In the genomic region with DNA sequence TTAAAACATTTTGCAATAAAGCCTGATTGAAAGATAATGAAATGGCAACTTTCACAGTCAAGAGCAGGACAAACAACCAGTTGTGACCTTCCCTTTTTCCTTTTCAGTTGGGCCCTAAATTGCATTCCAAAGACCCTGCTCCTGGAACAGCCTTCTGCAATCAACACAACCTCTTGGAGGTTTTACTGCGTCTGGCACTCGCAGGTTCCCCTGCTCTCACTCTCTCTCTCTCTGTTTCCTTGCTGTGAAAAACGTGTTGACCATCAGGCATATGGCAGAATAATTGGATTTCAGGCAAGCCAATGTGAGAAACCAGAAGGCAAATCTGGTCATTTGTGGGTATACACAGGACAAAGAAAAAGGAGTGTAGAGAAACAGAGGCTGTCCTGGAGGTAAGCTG, we compare ENCODE assay signal across 2 cellular contexts.
TF ChIP-seq lines count a peak whose summit lies in the region.

No MANE protein-coding gene starts in this region.

TF ChIP-seq in GM23338, 12 proteins besides CTCF, POLR2A, EP300 and RAD21 (continues in another document):
- TF ChIP-seq EZH2phosphoT487 (IDR thresholded peaks at IDR 0.05; ENCODE audit: unreplicated experiment) (no peak), EZH2 (IDR thresholded peaks at IDR 0.05; ENCODE audit: low read depth, unreplicated experiment) (no peak), CREB1 (CRISPR knock-in tag; IDR thresholded peaks at IDR 0.05; ENCODE audit: low read depth) (no peak), ZNF114 (CRISPR knock-in tag; IDR thresholded peaks at IDR 0.05) (no peak), NANOG (IDR thresholded peaks at IDR 0.05; ENCODE audit: borderline replicate concordance) (no peak), JUNB (IDR thresholded peaks at IDR 0.05; ENCODE audit: unreplicated experiment) (no peak), ZNF331 (CRISPR knock-in tag; IDR thresholded peaks at IDR 0.05; ENCODE audit: low read depth) (no peak), STAT1 (IDR thresholded peaks at IDR 0.05; ENCODE audit: unreplicated experiment) (no peak), POLR2AphosphoS5 (IDR thresholded peaks at IDR 0.05; ENCODE audit: low read depth) (no peak)
- TF ChIP-seq, protein P1, sequence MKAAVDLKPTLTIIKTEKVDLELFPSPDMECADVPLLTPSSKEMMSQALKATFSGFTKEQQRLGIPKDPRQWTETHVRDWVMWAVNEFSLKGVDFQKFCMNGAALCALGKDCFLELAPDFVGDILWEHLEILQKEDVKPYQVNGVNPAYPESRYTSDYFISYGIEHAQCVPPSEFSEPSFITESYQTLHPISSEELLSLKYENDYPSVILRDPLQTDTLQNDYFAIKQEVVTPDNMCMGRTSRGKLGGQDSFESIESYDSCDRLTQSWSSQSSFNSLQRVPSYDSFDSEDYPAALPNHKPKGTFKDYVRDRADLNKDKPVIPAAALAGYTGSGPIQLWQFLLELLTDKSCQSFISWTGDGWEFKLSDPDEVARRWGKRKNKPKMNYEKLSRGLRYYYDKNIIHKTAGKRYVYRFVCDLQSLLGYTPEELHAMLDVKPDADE (IDR thresholded peaks at IDR 0.05), result no peak
- TF ChIP-seq, protein P2, sequence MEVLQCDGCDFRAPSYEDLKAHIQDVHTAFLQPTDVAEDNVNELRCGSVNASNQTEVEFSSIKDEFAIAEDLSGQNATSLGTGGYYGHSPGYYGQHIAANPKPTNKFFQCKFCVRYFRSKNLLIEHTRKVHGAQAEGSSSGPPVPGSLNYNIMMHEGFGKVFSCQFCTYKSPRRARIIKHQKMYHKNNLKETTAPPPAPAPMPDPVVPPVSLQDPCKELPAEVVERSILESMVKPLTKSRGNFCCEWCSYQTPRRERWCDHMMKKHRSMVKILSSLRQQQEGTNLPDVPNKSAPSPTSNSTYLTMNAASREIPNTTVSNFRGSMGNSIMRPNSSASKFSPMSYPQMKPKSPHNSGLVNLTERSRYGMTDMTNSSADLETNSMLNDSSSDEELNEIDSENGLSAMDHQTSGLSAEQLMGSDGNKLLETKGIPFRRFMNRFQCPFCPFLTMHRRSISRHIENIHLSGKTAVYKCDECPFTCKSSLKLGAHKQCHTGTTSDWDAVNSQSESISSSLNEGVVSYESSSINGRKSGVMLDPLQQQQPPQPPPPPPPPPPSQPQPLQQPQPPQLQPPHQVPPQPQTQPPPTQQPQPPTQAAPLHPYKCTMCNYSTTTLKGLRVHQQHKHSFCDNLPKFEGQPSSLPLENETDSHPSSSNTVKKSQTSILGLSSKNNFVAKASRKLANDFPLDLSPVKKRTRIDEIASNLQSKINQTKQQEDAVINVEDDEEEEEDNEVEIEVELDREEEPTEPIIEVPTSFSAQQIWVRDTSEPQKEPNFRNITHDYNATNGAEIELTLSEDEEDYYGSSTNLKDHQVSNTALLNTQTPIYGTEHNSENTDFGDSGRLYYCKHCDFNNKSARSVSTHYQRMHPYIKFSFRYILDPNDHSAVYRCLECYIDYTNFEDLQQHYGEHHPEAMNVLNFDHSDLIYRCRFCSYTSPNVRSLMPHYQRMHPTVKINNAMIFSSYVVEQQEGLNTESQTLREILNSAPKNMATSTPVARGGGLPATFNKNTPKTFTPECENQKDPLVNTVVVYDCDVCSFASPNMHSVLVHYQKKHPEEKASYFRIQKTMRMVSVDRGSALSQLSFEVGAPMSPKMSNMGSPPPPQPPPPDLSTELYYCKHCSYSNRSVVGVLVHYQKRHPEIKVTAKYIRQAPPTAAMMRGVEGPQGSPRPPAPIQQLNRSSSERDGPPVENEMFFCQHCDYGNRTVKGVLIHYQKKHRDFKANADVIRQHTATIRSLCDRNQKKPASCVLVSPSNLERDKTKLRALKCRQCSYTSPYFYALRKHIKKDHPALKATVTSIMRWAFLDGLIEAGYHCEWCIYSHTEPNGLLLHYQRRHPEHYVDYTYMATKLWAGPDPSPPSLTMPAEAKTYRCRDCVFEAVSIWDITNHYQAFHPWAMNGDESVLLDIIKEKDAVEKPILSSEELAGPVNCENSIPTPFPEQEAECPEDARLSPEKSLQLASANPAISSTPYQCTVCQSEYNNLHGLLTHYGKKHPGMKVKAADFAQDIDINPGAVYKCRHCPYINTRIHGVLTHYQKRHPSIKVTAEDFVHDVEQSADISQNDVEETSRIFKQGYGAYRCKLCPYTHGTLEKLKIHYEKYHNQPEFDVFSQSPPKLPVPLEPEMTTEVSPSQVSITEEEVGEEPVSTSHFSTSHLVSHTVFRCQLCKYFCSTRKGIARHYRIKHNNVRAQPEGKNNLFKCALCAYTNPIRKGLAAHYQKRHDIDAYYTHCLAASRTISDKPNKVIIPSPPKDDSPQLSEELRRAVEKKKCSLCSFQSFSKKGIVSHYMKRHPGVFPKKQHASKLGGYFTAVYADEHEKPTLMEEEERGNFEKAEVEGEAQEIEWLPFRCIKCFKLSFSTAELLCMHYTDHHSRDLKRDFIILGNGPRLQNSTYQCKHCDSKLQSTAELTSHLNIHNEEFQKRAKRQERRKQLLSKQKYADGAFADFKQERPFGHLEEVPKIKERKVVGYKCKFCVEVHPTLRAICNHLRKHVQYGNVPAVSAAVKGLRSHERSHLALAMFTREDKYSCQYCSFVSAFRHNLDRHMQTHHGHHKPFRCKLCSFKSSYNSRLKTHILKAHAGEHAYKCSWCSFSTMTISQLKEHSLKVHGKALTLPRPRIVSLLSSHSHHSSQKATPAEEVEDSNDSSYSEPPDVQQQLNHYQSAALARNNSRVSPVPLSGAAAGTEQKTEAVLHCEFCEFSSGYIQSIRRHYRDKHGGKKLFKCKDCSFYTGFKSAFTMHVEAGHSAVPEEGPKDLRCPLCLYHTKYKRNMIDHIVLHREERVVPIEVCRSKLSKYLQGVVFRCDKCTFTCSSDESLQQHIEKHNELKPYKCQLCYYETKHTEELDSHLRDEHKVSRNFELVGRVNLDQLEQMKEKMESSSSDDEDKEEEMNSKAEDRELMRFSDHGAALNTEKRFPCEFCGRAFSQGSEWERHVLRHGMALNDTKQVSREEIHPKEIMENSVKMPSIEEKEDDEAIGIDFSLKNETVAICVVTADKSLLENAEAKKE (CRISPR knock-in tag; IDR thresholded peaks at IDR 0.05), result no peak

TF ChIP-seq in HepG2, 621 proteins besides CTCF, POLR2A, EP300 and RAD21:
- TF ChIP-seq, protein P3, sequence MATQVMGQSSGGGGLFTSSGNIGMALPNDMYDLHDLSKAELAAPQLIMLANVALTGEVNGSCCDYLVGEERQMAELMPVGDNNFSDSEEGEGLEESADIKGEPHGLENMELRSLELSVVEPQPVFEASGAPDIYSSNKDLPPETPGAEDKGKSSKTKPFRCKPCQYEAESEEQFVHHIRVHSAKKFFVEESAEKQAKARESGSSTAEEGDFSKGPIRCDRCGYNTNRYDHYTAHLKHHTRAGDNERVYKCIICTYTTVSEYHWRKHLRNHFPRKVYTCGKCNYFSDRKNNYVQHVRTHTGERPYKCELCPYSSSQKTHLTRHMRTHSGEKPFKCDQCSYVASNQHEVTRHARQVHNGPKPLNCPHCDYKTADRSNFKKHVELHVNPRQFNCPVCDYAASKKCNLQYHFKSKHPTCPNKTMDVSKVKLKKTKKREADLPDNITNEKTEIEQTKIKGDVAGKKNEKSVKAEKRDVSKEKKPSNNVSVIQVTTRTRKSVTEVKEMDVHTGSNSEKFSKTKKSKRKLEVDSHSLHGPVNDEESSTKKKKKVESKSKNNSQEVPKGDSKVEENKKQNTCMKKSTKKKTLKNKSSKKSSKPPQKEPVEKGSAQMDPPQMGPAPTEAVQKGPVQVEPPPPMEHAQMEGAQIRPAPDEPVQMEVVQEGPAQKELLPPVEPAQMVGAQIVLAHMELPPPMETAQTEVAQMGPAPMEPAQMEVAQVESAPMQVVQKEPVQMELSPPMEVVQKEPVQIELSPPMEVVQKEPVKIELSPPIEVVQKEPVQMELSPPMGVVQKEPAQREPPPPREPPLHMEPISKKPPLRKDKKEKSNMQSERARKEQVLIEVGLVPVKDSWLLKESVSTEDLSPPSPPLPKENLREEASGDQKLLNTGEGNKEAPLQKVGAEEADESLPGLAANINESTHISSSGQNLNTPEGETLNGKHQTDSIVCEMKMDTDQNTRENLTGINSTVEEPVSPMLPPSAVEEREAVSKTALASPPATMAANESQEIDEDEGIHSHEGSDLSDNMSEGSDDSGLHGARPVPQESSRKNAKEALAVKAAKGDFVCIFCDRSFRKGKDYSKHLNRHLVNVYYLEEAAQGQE (IDR thresholded peaks at IDR 0.05; ENCODE audit: borderline replicate concordance in 1 of 2, low read depth in 1 of 2, low read length in 2 of 2), result no peak
TF ChIP-seq in HepG2: peak in this region for 0.
